In the genomic region with DNA sequence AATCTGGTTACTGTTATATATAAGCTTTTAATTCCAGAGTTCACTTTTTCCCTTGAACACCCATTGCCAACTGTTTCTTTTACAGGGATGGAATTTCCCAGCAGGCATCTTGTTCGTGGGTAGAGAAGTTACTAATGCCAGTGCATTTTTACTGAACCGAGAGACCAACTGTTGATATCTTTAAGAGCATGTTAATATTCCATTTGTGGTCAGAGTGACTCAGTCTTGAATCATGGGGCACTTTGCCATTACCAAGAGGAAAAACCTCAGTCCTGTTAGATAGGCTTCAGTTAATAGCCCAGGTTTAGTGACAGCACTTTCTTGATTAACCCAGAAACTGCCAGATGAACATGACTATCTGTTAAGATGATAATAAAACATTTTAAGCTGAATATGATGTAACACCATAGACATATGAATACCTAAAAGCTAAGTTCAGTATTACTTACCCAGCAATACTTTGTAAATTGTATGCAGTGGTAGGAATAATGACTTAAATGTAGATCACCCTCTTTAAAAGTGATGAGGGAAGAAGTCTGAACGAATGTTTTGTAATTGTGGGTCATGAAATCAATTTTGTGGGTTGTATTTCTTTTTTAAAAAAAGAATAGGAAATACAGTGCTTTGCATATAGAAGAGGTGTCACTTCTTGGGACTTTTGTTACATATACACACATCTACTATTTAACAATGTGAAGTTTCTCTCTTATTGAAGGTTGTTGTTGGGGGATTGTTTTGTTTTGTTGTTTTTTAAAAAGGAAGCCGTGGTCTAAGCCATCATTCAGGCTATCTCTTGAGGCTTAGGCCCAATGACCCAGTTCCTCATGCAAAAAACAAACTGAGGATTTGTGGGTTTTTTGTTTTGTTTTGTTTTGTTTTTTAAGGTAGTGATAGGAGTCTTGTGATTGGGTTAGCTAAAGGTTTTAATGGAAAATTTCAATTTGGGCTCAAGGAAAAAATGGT, we compare ENCODE assay signal across 9 cellular contexts.
DNase-seq lines count a peak whose midpoint lies in the region; ATAC-seq, FAIRE-seq and TF ChIP-seq lines count a peak whose summit lies in the region.
"Had no signal": no experiment of that assay in that cellular context is flagged by ENCODE, and none has a peak within 500 bp of the region (broad histone marks: within the 10 kb centered on the region; RNA-seq: fewer than 3 reads in every experiment).

No MANE protein-coding gene starts in this region.

- no peak for TF ChIP-seq CTCF in A549 (IDR thresholded peaks at IDR 0.05)
- TF ChIP-seq CTCF in psoas muscle (IDR thresholded peaks at IDR 0.05) = no peak
- TF ChIP-seq CTCF in testis (IDR thresholded peaks at IDR 0.05) = no peak
- no peak for TF ChIP-seq CTCF in CD8-positive, alpha-beta T cell (IDR thresholded peaks at IDR 0.05)

- H3K4me3 ChIP-seq in A549 (peak overlapping the region; percentile 28; the same call in 1 of the 3 replicates), psoas muscle (peak overlapping the region; percentile 33), testis (no peak overlapping the region)
- no peak overlapping the region for H3K4me3 ChIP-seq in CD8-positive, alpha-beta T cell (ENCODE audit: low read depth, low read length)

- H3K4me1 Mint-ChIP-seq in CD8-positive, alpha-beta T cell (ENCODE audit: low read depth) = peaks cover 6% of the 10 kb centered on the region

- peak overlapping the region; percentile 70 to 75 for H3K27ac ChIP-seq in A549
- peak overlapping the region; percentile 82 for H3K27ac ChIP-seq in psoas muscle
- no peak overlapping the region for H3K27ac ChIP-seq in testis
- no peak overlapping the region for H3K27ac ChIP-seq in CD8-positive, alpha-beta T cell (ENCODE audit: low read depth, low read length)

- 4% methylated on average over 4 of the region's 4 CpGs for WGBS in A549 (ENCODE audit: missing lambda C conversion rate)
- WGBS in psoas muscle, 3 donors = 27 to 36% (median 32%) methylated on average over 4 of the region's 4 CpGs
- whole genome bisulfite sequencing in testis, 2 donors = 63 to 70% methylated on average over 4 of the region's 4 CpGs

- intact Hi-C loops in psoas muscle (cut with DNase I) (loop anchor here (1.0 to 5.0 kb wide), 2 partner anchors 95 to 96 kb away; a partner anchor contains a TSS), testis (cut with DNase I; ENCODE audit: low total_unique reads) (no loop called here)
- intact Hi-C loops in CD8-positive, alpha-beta T cell (cut with DNase I, micrococcal nuclease) = no loop called here

- POLR2A ChIA-PET in A549 (lab: Yijun Ruan, JAX) = interaction anchor here (1.7 kb wide), 1 partner anchor 97 kb away, joined by 16 read pairs; a partner anchor contains a TSS
- POLR2A ChIA-PET in CD8-positive, alpha-beta T cell (lab: Charles Lee) = no interaction called here

- TF ChIP-seq RAD21 in A549 (conservative IDR thresholded peaks at IDR 0.05 in 1 of 2, IDR thresholded peaks at IDR 0.05 in 1 of 2) = 0 out of 5 replicates have a peak, but pooled peaks of 1 of the 2 experiments have one; percentile 15

- DNase-seq in A549 (ENCODE audit: low read depth in 1 of 2, low spot score in 1 of 2) (peak; percentile 38 to 85), SK-MEL-5 (ENCODE audit: low read depth, low spot score) (peak; percentile 72), erythroblast (lab: John Stamatoyannopoulos, UW) (peak; percentile 22 to 63), psoas muscle (no peak), testis (no peak)
- no peak for DNase-seq in CD8-positive, alpha-beta T cell

- no peak for TF ChIP-seq EP300 in A549 (IDR thresholded peaks at IDR 0.05)

- ATAC-seq in A549 (peak; percentile 98), GM21447 (IDR thresholded peaks at IDR 0.05; ENCODE audit: unreplicated experiment) (peak; percentile 59), psoas muscle (peak; percentile 94 to 97 (median 96)), HG03520 (IDR thresholded peaks at IDR 0.05; ENCODE audit: unreplicated experiment) (no peak)
- ATAC-seq in CD8-positive, alpha-beta T cell = no peak

- H3K4me1 ChIP-seq in A549 = peaks cover 42% of the 10 kb centered on the region
- H3K4me1 ChIP-seq in psoas muscle = peaks cover 23% of the 10 kb centered on the region
- no peaks in the 10 kb centered on the region for H3K4me1 ChIP-seq in testis
- H3K4me1 ChIP-seq in CD8-positive, alpha-beta T cell (ENCODE audit: insufficient read depth, low read length) = no peaks in the 10 kb centered on the region

- H3K27ac Mint-ChIP-seq in CD8-positive, alpha-beta T cell = no peak overlapping the region

- peak; percentile 90 for FAIRE-seq in A549 (lab: Jason Lieb, UNC)

- no peaks in the 10 kb centered on the region for H3K27me3 Mint-ChIP-seq in CD8-positive, alpha-beta T cell (ENCODE audit: low read depth)
- H3K27me3 Mint-ChIP-seq: central memory CD8-positive, alpha-beta T cell had no signal

- H3K9me3 Mint-ChIP-seq in CD8-positive, alpha-beta T cell = no peaks in the 10 kb centered on the region
- H3K9me3 Mint-ChIP-seq: central memory CD8-positive, alpha-beta T cell had no signal

- no peak for TF ChIP-seq POLR2A in A549 (IDR thresholded peaks at IDR 0.05; ENCODE audit: low read length)
- TF ChIP-seq POLR2A in erythroblast (IDR thresholded peaks at IDR 0.05; ENCODE audit: low read length) = no peak
- TF ChIP-seq POLR2A in testis (IDR thresholded peaks at IDR 0.05) = no peak

- no peaks in the 10 kb centered on the region for H3K9me3 ChIP-seq in A549
- no peaks in the 10 kb centered on the region for H3K9me3 ChIP-seq in psoas muscle
- no peaks in the 10 kb centered on the region for H3K9me3 ChIP-seq in testis
- H3K9me3 ChIP-seq in CD8-positive, alpha-beta T cell (ENCODE audit: low read length) = no peaks in the 10 kb centered on the region

- CTCF ChIA-PET in A549 (lab: Yijun Ruan, JAX) = interaction anchor here (0.8 to 1.8 kb wide), 9 partner anchors 9 to 98 kb away, joined by 3 to 13 read pairs (median 3); no protein-coding TSS in a partner anchor
- CTCF ChIA-PET in CD8-positive, alpha-beta T cell (lab: Charles Lee) = interaction anchor here (0.8 kb wide), 1 partner anchor 22 kb away, joined by 3 read pairs; no protein-coding TSS in a partner anchor

- H3K36me3 Mint-ChIP-seq in CD8-positive, alpha-beta T cell = no peaks in the 10 kb centered on the region

- H3K27me3 ChIP-seq in psoas muscle (ENCODE audit: insufficient read depth in 3 of 3, low read length in 2 of 3) = no peaks in the 10 kb centered on the region
- H3K27me3 ChIP-seq in testis = no peaks in the 10 kb centered on the region
- H3K27me3 ChIP-seq in CD8-positive, alpha-beta T cell (ENCODE audit: insufficient read depth, low read length) = no peaks in the 10 kb centered on the region

- H3K4me3 Mint-ChIP-seq in CD8-positive, alpha-beta T cell = no peak overlapping the region
- H3K4me3 Mint-ChIP-seq: central memory CD8-positive, alpha-beta T cell had no signal

- H3K36me3 ChIP-seq in psoas muscle (ENCODE audit: insufficient read depth in 1 of 2, low read depth in 1 of 2) (peaks cover 0 to 67% of the 10 kb centered on the region in 2 donors), testis (ENCODE audit: low read depth, missing control alignments) (no peaks in the 10 kb centered on the region)
- H3K36me3 ChIP-seq in CD8-positive, alpha-beta T cell (ENCODE audit: insufficient read depth, low read length) = no peaks in the 10 kb centered on the region

- in situ Hi-C loops in SK-MEL-5 (cut with HindIII; ENCODE audit: low pct_unique_long_range_greater_than_20kb, low sequenced_read_pairs) = no loop called here

- H3K4me2 ChIP-seq in A549 = peak overlapping the region; percentile 80

TF ChIP-seq in A549, 52 proteins besides CTCF, POLR2A, EP300 and RAD21:
- TF ChIP-seq, protein P1, sequence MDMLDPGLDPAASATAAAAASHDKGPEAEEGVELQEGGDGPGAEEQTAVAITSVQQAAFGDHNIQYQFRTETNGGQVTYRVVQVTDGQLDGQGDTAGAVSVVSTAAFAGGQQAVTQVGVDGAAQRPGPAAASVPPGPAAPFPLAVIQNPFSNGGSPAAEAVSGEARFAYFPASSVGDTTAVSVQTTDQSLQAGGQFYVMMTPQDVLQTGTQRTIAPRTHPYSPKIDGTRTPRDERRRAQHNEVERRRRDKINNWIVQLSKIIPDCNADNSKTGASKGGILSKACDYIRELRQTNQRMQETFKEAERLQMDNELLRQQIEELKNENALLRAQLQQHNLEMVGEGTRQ (IDR thresholded peaks at IDR 0.05) = no peak
- TF ChIP-seq MAZ (IDR thresholded peaks at IDR 0.05; ENCODE audit: borderline replicate concordance, low read depth, low read length) = no peak
- TF ChIP-seq GATA3 (IDR thresholded peaks at IDR 0.05; ENCODE audit: borderline replicate concordance) = peak; percentile 33; the same call in 1 of the 2 replicates
- no peak for TF ChIP-seq RNF2 (IDR thresholded peaks at IDR 0.05; ENCODE audit: borderline replicate concordance, low read depth)
- peak; percentile 86 for TF ChIP-seq JUNB (IDR thresholded peaks at IDR 0.05)
- TF ChIP-seq, protein P2, sequence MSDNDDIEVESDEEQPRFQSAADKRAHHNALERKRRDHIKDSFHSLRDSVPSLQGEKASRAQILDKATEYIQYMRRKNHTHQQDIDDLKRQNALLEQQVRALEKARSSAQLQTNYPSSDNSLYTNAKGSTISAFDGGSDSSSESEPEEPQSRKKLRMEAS (IDR thresholded peaks at IDR 0.05) = 0 out of 2 replicates have a peak, but pooled peaks have one; percentile 7
- peak; percentile 88 for TF ChIP-seq FOSL2 (IDR thresholded peaks at IDR 0.05)
- peak; percentile 91 for TF ChIP-seq FOSL2 (CRISPR knock-in tag; IDR thresholded peaks at IDR 0.05)
- TF ChIP-seq ZSCAN20 (CRISPR knock-in tag; IDR thresholded peaks at IDR 0.05) = no peak
- no peak for TF ChIP-seq FOXS1 (CRISPR knock-in tag; IDR thresholded peaks at IDR 0.05)
- TF ChIP-seq, protein P3, sequence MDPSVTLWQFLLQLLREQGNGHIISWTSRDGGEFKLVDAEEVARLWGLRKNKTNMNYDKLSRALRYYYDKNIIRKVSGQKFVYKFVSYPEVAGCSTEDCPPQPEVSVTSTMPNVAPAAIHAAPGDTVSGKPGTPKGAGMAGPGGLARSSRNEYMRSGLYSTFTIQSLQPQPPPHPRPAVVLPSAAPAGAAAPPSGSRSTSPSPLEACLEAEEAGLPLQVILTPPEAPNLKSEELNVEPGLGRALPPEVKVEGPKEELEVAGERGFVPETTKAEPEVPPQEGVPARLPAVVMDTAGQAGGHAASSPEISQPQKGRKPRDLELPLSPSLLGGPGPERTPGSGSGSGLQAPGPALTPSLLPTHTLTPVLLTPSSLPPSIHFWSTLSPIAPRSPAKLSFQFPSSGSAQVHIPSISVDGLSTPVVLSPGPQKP (IDR thresholded peaks at IDR 0.05; ENCODE audit: low read depth, low read length) = no peak
TF ChIP-seq in A549: peak in this region for 4.

Comparison
In these comparisons a context has a peak if more than half of its experiments do, and no peak if none do; other contexts are left out.
1. ATAC-seq: peak in A549 (2 of 2), GM21447 (single experiment) and psoas muscle (4 of 4); none in HG03520 (single experiment) and CD8-positive, alpha-beta T cell (single experiment).
2. DNase-seq: peak in A549 (2 of 2), SK-MEL-5 (single experiment) and erythroblast (2 of 2); none in psoas muscle (0 of 2), testis (single experiment) and CD8-positive, alpha-beta T cell (0 of 7).
3. H3K27ac ChIP-seq: peak in A549 (2 of 2) and psoas muscle (single experiment); none in testis (0 of 2) and CD8-positive, alpha-beta T cell (single experiment).
4. H3K4me3 ChIP-seq: peak in A549 (single experiment) and psoas muscle (single experiment); none in testis (0 of 2) and CD8-positive, alpha-beta T cell (single experiment).
5. intact Hi-C loops: an anchor here in psoas muscle (1.0 to 5.0 kb wide); none called in testis and CD8-positive, alpha-beta T cell.